ENCODE assay signal across 9 cellular contexts in genomic region chr14:68793734-68794129, GRCh38. TPM values are rescaled to one million over a fixed set of nuclear protein-coding genes. Genes with fewer than 3 reads are reported as not detected.
DNase-seq lines count a peak whose midpoint lies in the region; ATAC-seq, FAIRE-seq and TF ChIP-seq lines count a peak whose summit lies in the region.
"Had no signal": no experiment of that assay in that cellular context is flagged by ENCODE, and none has a peak within 500 bp of the region (broad histone marks: within the 10 kb centered on the region; RNA-seq: fewer than 3 reads in every experiment).

No MANE protein-coding gene starts in this region.

- intact Hi-C loops in kidney (cut with DNase I), result loop anchor here (10.0 kb wide), 1 partner anchor 249 kb away; no protein-coding TSS in a partner anchor

- peaks cover 7 to 12% of the 10 kb centered on the region in 2 donors for H3K4me1 ChIP-seq in kidney (ENCODE audit: control insufficient read depth in 1 of 2, insufficient read depth in 1 of 2, low read depth in 1 of 2, low read length in 2 of 2)

- WGBS in adipose tissue, 3 donors, result 0% methylated on average over 33 of the region's 33 CpGs

- no peak for FAIRE-seq in kidney (lab: Jason Lieb, UNC)
- FAIRE-seq: colon had no signal

- H3K27ac ChIP-seq in adipose tissue (ENCODE audit: low read depth, low read length), result peak overlapping the region; percentile 98
- H3K27ac ChIP-seq in kidney (ENCODE audit: low read depth in 2 of 2, low read length in 2 of 2), result peak overlapping the region; percentile 100

- peaks cover 3 to 29% of the 10 kb centered on the region in 2 donors for H3K36me3 ChIP-seq in kidney (ENCODE audit: control insufficient read depth in 1 of 2, insufficient read depth in 2 of 2, low read length in 2 of 2)

- peak overlapping the region; percentile 54 to 89 for H3K4me3 ChIP-seq in kidney (ENCODE audit: low read length in 2 of 2)

- peak; percentile 84 for DNase-seq in activated effector memory CD4-positive, alpha-beta T cell treated with anti-CD3 and anti-CD28 coated beads, Interleukin-2, amount 50 U/mL, for 16 hours
- DNase-seq in activated effector memory CD4-positive, alpha-beta T cell treated with Interleukin-2 at 50 U/mL for 16 hours, result no peak
- peak; percentile 78 for DNase-seq in kidney
- peak; percentile 69 for DNase-seq in stimulated activated naive CD8-positive, alpha-beta T cell treated with anti-CD3 and anti-CD28 coated beads, Interleukin-15, Interleukin-2, amounts not matched to agents 100 U/mL and 50 U/mL, for 24 hours
- no peak for DNase-seq in foreskin melanocyte
- DNase-seq in hepatic stellate cell (ENCODE audit: low spot score), result no peak

- no peak for ATAC-seq in stimulated activated naive CD8-positive, alpha-beta T cell treated with anti-CD3 and anti-CD28 coated beads, Interleukin-15, Interleukin-2, amounts not matched to agents 100 U/mL and 50 U/mL, for 24 hours
- no peak for ATAC-seq in HG02610 (IDR thresholded peaks at IDR 0.05; ENCODE audit: unreplicated experiment)

- H3K9me3 ChIP-seq in kidney (ENCODE audit: control insufficient read depth in 1 of 2, low read length in 2 of 2), result no peaks in the 10 kb centered on the region

- peak overlapping the region; percentile 84 to 99 for H3K9ac ChIP-seq in kidney (ENCODE audit: low read length in 2 of 2)

- no peak for TF ChIP-seq CTCF in kidney (IDR thresholded peaks at IDR 0.05; ENCODE audit: borderline replicate concordance, extremely low read depth, insufficient read depth)

RNA-seq across cellular contexts. Expression of gene ZFP36L1, which starts 0.9 kb away (rescaled TPM):
- 100 to 1,000 TPM; 174 to 335 (median 258) TPM for polyA plus RNA-seq in adipose tissue
- total RNA-seq in kidney, result 289 TPM
- polyA plus RNA-seq in kidney (ENCODE audit: insufficient read depth, low read depth, low replicate concordance), result 73.3 TPM

Comparison
In these comparisons a context has a peak if more than half of its experiments do, and no peak if none do; other contexts are left out.
1. DNase-seq: peak in activated effector memory CD4-positive, alpha-beta T cell treated with anti-CD3 and anti-CD28 coated beads, Interleukin-2, amount 50 U/mL, for 16 hours (single experiment), kidney (single experiment) and stimulated activated naive CD8-positive, alpha-beta T cell treated with anti-CD3 and anti-CD28 coated beads, Interleukin-15, Interleukin-2, amounts not matched to agents 100 U/mL and 50 U/mL, for 24 hours (single experiment); none in activated effector memory CD4-positive, alpha-beta T cell treated with Interleukin-2 at 50 U/mL for 16 hours (single experiment), foreskin melanocyte (single experiment) and hepatic stellate cell (single experiment).